ENCODE assay signal across 15 cellular contexts in genomic region chr6:78829407-78829806, GRCh38. TPM values are rescaled to one million over a fixed set of nuclear protein-coding genes. Genes with fewer than 3 reads are reported as not detected.
DNase-seq lines count a peak whose midpoint lies in the region; ATAC-seq and TF ChIP-seq lines count a peak whose summit lies in the region.
"Had no signal": no experiment of that assay in that cellular context is flagged by ENCODE, and none has a peak within 500 bp of the region (broad histone marks: within the 10 kb centered on the region; RNA-seq: fewer than 3 reads in every experiment).

No MANE protein-coding gene starts in this region.

- ATAC-seq in GM18867 (IDR thresholded peaks at IDR 0.05; ENCODE audit: unreplicated experiment) (peak; percentile 73), HG03442 (IDR thresholded peaks at IDR 0.05; ENCODE audit: unreplicated experiment) (peak; percentile 52), T-helper 17 cell (no peak)
- ATAC-seq: GM23338 had no signal

- H3K36me3 Mint-ChIP-seq in HFFc6 (ENCODE audit: low read depth) (no peaks in the 10 kb centered on the region), T-helper 17 cell (ENCODE audit: low read depth) (no peaks in the 10 kb centered on the region)
- H3K36me3 Mint-ChIP-seq in activated CD4-positive, alpha-beta memory T cell treated with anti-CD3 and anti-CD28 coated beads for 36 hours: no peaks in the 10 kb centered on the region

- H3K27ac Mint-ChIP-seq in HFFc6 (no peak overlapping the region), T-helper 17 cell (peak overlapping the region; percentile 60)
- H3K27ac Mint-ChIP-seq in activated CD4-positive, alpha-beta memory T cell treated with anti-CD3 and anti-CD28 coated beads for 36 hours: no peak overlapping the region
- H3K27ac Mint-ChIP-seq: CD4-positive, alpha-beta T cell; GM23338 had no signal

- CTCF ChIA-PET in activated CD4-positive, alpha-beta memory T cell treated with anti-CD3 and anti-CD28 coated beads for 36 hours (lab: Charles Lee): interaction anchor here (0.5 kb wide), 1 partner anchor 1445 kb away, joined by 3 read pairs; no protein-coding TSS in a partner anchor

- H3K4me3 Mint-ChIP-seq in HFFc6 (peak overlapping the region; percentile 1; the same call in 1 of the 2 replicates), T-helper 17 cell (no peak overlapping the region)
- no peak overlapping the region for H3K4me3 Mint-ChIP-seq in activated CD4-positive, alpha-beta memory T cell treated with anti-CD3 and anti-CD28 coated beads for 36 hours
- H3K4me3 Mint-ChIP-seq: CD4-positive, alpha-beta T cell; GM23338 had no signal

- DNase-seq in HFFc6 (no peak), T-helper 17 cell (no peak), islet precursor cell (no peak), T-helper 9 cell (no peak), SIG-M5 (lab: John Stamatoyannopoulos, UW) (no peak)
- no peak for DNase-seq in activated CD4-positive, alpha-beta memory T cell treated with anti-CD3 and anti-CD28 coated beads for 36 hours
- DNase-seq: CD4-positive, alpha-beta T cell; DMS79; NCI-H1930; NCI-H2171; Peyer's patch; SW 1271 had no signal

- POLR2A ChIA-PET in activated CD4-positive, alpha-beta memory T cell treated with anti-CD3 and anti-CD28 coated beads for 36 hours (lab: Charles Lee): no interaction called here

- no peaks in the 10 kb centered on the region for H3K9me3 ChIP-seq in T-helper 17 cell (ENCODE audit: control insufficient read depth, low read length, poor library complexity, severe bottlenecking)
- H3K9me3 ChIP-seq: Peyer's patch had no signal

- H3K4me1 Mint-ChIP-seq in HFFc6 (ENCODE audit: low read depth): no peaks in the 10 kb centered on the region; the same call in 1 of the 2 replicates
- H3K4me1 Mint-ChIP-seq in T-helper 17 cell: peaks cover 3% of the 10 kb centered on the region
- no peaks in the 10 kb centered on the region for H3K4me1 Mint-ChIP-seq in activated CD4-positive, alpha-beta memory T cell treated with anti-CD3 and anti-CD28 coated beads for 36 hours (ENCODE audit: low read depth)
- H3K4me1 Mint-ChIP-seq: GM23338 had no signal

- intact Hi-C loops in activated CD4-positive, alpha-beta memory T cell treated with anti-CD3 and anti-CD28 coated beads for 36 hours (cut with micrococcal nuclease): no loop called here

- H3K9me3 Mint-ChIP-seq in HFFc6: no peaks in the 10 kb centered on the region
- no peaks in the 10 kb centered on the region for H3K9me3 Mint-ChIP-seq in activated CD4-positive, alpha-beta memory T cell treated with anti-CD3 and anti-CD28 coated beads for 36 hours
- H3K9me3 Mint-ChIP-seq: CD4-positive, alpha-beta T cell; GM23338 had no signal

- H3K27me3 Mint-ChIP-seq in HFFc6 (ENCODE audit: insufficient read depth) (no peaks in the 10 kb centered on the region), T-helper 17 cell (peaks cover 14% of the 10 kb centered on the region)
- H3K27me3 Mint-ChIP-seq in activated CD4-positive, alpha-beta memory T cell treated with anti-CD3 and anti-CD28 coated beads for 36 hours: no peaks in the 10 kb centered on the region

- no peak for TF ChIP-seq CTCF in HFFc6 (IDR thresholded peaks at IDR 0.05)

RNA-seq across cellular contexts. Expression of gene IRAK1BP1, which starts 37.9 kb away (rescaled TPM):
- total RNA-seq in HFFc6 (2021; fragmentation: NEBNext Ultra II Directional; extraction: Animal tissue kit (Norgen Biotek cat#: 25700)): 1 to 10 TPM; 1.8 to 2.6 (median 2.3) TPM
- total RNA-seq in T-helper 17 cell: 1 to 10 TPM; 1.1 to 2.4 TPM
- 1 to 10 TPM; 2.1 to 2.4 TPM for total RNA-seq in activated CD4-positive, alpha-beta memory T cell treated with anti-CD3 and anti-CD28 coated beads for 36 hours
